ENCODE assay signal across 3 cellular contexts in the genomic region with DNA sequence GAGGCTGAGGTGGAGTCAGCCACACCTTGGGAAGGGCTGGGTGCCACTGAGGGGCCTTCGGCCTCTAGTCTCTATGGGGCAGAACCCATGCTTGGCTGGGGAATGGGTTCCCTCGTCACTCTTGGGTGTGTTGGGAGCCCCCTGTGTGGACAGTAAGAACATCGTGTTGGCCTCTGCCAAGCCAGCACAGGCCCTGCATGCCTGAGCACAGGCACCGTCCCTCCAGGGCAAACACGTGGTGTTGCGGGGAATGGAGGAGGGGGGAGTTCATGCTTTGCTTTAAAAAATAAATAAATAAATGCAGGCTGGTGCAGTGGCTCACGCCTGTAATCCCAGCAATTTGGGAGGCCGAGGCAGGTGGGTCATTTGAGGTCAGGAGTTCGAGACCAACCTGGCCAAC.
TF ChIP-seq lines count a peak whose summit lies in the region.

No MANE protein-coding gene starts in this region.

TF ChIP-seq in SK-N-SH, 30 proteins besides CTCF, POLR2A, EP300 and RAD21:
- TF ChIP-seq CHD2 (IDR thresholded peaks at IDR 0.05; ENCODE audit: low read length, partially characterized antibody) (peak; percentile 49), JUND (IDR thresholded peaks at IDR 0.05) (no peak), MXI1 (IDR thresholded peaks at IDR 0.05; ENCODE audit: low read depth, low read length) (0 out of 2 replicates have a peak, but pooled peaks have one; percentile 37), GATA2 (CRISPR knock-in tag; IDR thresholded peaks at IDR 0.05) (no peak; the same call in 1 of the 2 replicates), RCOR1 (IDR thresholded peaks at IDR 0.05; ENCODE audit: low read length) (peak; percentile 88)

TF ChIP-seq in SK-N-SH treated with all-trans-retinoic acid at 6 μM for 48 hours, 23 proteins besides CTCF, POLR2A, EP300 and RAD21:
- TF ChIP-seq TSHZ2 (CRISPR knock-in tag; IDR thresholded peaks at IDR 0.05) = no peak
- no peak for TF ChIP-seq TCF4 (CRISPR knock-in tag; IDR thresholded peaks at IDR 0.05; ENCODE audit: borderline replicate concordance)
- TF ChIP-seq ESRRG (CRISPR knock-in tag; IDR thresholded peaks at IDR 0.05) = no peak
- TF ChIP-seq PPARA (CRISPR knock-in tag; IDR thresholded peaks at IDR 0.05; ENCODE audit: borderline replicate concordance) = no peak
- TF ChIP-seq ISL1 (CRISPR knock-in tag; IDR thresholded peaks at IDR 0.05) = no peak
- TF ChIP-seq ZFP30 (CRISPR knock-in tag; IDR thresholded peaks at IDR 0.05) = no peak
- TF ChIP-seq GLIS3 (CRISPR knock-in tag; IDR thresholded peaks at IDR 0.05) = no peak
- no peak for TF ChIP-seq SNAI2 (CRISPR knock-in tag; IDR thresholded peaks at IDR 0.05)
- TF ChIP-seq ZNF8 (CRISPR knock-in tag; IDR thresholded peaks at IDR 0.05) = no peak
- no peak for TF ChIP-seq POU6F1 (CRISPR knock-in tag; IDR thresholded peaks at IDR 0.05; ENCODE audit: borderline replicate concordance, low read depth)
- TF ChIP-seq ZC3H10 (CRISPR knock-in tag; IDR thresholded peaks at IDR 0.05) = no peak
- TF ChIP-seq ZNF70 (CRISPR knock-in tag; IDR thresholded peaks at IDR 0.05) = no peak
- no peak for TF ChIP-seq CREB5 (CRISPR knock-in tag; IDR thresholded peaks at IDR 0.05; ENCODE audit: low read depth)

TF ChIP-seq in H1, 55 proteins besides CTCF, POLR2A, EP300 and RAD21:
- no peak for TF ChIP-seq HDAC2 (IDR thresholded peaks at IDR 0.05; ENCODE audit: borderline replicate concordance in 1 of 2, low read depth in 2 of 2, low read length in 2 of 2)
- no peak for TF ChIP-seq SRF (IDR thresholded peaks at IDR 0.05; ENCODE audit: low read depth, low read length)
- no peak for TF ChIP-seq FOSL1 (IDR thresholded peaks at IDR 0.05; ENCODE audit: insufficient read depth, low read depth, low read length)
- TF ChIP-seq USF2 (IDR thresholded peaks at IDR 0.05; ENCODE audit: low read length) = no peak
- no peak for TF ChIP-seq RFX5 (IDR thresholded peaks at IDR 0.05; ENCODE audit: borderline replicate concordance, low read depth, low read length)
